In the genomic region with DNA sequence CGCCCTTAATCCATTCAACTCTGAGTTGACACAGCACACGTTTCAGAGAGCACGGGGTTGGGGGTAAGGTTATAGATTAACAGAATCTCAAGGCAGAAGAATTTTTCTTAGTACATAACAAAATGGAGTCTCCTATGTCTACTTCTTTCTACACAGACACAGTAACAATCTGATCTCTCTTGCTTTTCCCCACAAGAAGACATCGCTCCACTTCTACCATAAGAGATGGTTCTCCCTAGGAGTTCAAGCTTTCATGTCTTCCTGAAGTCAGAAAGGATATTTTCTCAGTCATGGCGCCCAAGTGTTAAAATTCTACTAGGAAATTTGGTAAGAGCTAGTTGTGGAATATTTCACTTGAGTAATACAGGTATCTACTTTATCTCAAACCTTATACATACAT, we compare ENCODE assay signal across 6 cellular contexts. TPM values are rescaled to one million over a fixed set of nuclear protein-coding genes. Genes with fewer than 3 reads are reported as not detected.
A peak's percentile ranks its signal among the peaks of the same experiment; 100 is the strongest.
DNase-seq lines count a peak whose midpoint lies in the region; ATAC-seq, FAIRE-seq and TF ChIP-seq lines count a peak whose summit lies in the region.
"Not testable (repeated sequence)": the region's sequence is repeated elsewhere in the genome, so short reads cannot be mapped to it uniquely, and the experiment has no call there.

No MANE protein-coding gene starts in this region.

- not testable (repeated sequence) for H3K27ac ChIP-seq in A549; endodermal cell (ENCODE audit: low read depth, low read length); HepG2 (ENCODE audit: extremely low read length, insufficient read depth, low read length)
- H3K27ac ChIP-seq in GM23338 (ENCODE audit: low read depth) (peak overlapping the region; percentile 24; the same call in 1 of the 2 replicates), HUES48 (ENCODE audit: low read depth, low read length) (peak overlapping the region; percentile 59)

- FAIRE-seq in A549 (lab: Jason Lieb, UNC); HepG2 (lab: Jason Lieb, UNC): not testable (repeated sequence)

- H3K9me3 Mint-ChIP-seq in GM23338: peaks cover 21% of the 10 kb centered on the region
- peaks cover 40% of the 10 kb centered on the region for H3K9me3 Mint-ChIP-seq in endodermal cell
- peaks cover 28% of the 10 kb centered on the region for H3K9me3 Mint-ChIP-seq in progenitor cell of endocrine pancreas (ENCODE audit: low read depth)

- not testable (repeated sequence) for H3K36me3 ChIP-seq in GM23338 (ENCODE audit: insufficient read depth); HUES48 (ENCODE audit: control insufficient read depth, insufficient read depth, low read length); endodermal cell (ENCODE audit: control insufficient read depth, insufficient read depth, low read length); HepG2 (replicated peaks in 1 of 2; ENCODE audit: control insufficient read depth in 1 of 2, insufficient read depth in 2 of 2, low read length in 2 of 2)

- in situ Hi-C loops in HepG2 (cut with HindIII; ENCODE audit: extremely low pct_ligation_motif_present, low pct_unique_long_range_greater_than_20kb): not testable (repeated sequence)

- not testable (repeated sequence) for H3K4me1 Mint-ChIP-seq in GM23338; progenitor cell of endocrine pancreas (ENCODE audit: low read depth)
- peaks cover 11% of the 10 kb centered on the region for H3K4me1 Mint-ChIP-seq in endodermal cell

- not testable (repeated sequence) for H3K9me3 ChIP-seq in A549
- peaks cover 12% of the 10 kb centered on the region for H3K9me3 ChIP-seq in HUES48 (ENCODE audit: control insufficient read depth, insufficient read depth, low read length)
- peaks cover 38% of the 10 kb centered on the region for H3K9me3 ChIP-seq in endodermal cell (ENCODE audit: control insufficient read depth, low read length)
- H3K9me3 ChIP-seq in HepG2 (ENCODE audit: low read length): peaks cover 13% of the 10 kb centered on the region

- 51% methylated on average over 2 of the region's 5 CpGs for WGBS in A549 (ENCODE audit: missing lambda C conversion rate)
- 85% methylated on average over 2 of the region's 5 CpGs; no CpG with 5 or more reads in 1 of the 2 experiments for WGBS in endodermal cell (ENCODE audit: insufficient coverage in 1 of 2, insufficient read length in 1 of 2), 2 experiments
- WGBS in HepG2 (ENCODE audit: low lambda C conversion rate): 21% methylated on average over 3 of the region's 5 CpGs

- H3K36me3 Mint-ChIP-seq in GM23338 (ENCODE audit: low read depth); endodermal cell (ENCODE audit: low read depth); progenitor cell of endocrine pancreas (ENCODE audit: insufficient read depth): not testable (repeated sequence)

- TF ChIP-seq RAD21 in A549 (conservative IDR thresholded peaks at IDR 0.05 in 1 of 2, IDR thresholded peaks at IDR 0.05 in 1 of 2); HepG2 (CRISPR knock-in tag; IDR thresholded peaks at IDR 0.05): not testable (repeated sequence)

- not testable (repeated sequence) for TF ChIP-seq EP300 in A549 (IDR thresholded peaks at IDR 0.05); HepG2 (IDR thresholded peaks at IDR 0.05; ENCODE audit: low read depth in 2 of 2, low read length in 2 of 2); HepG2 (CRISPR knock-in tag; IDR thresholded peaks at IDR 0.05; ENCODE audit: borderline replicate concordance)

- H3K4me3 ChIP-seq in A549; HUES48 (ENCODE audit: low read depth, low read length); HepG2 (replicated peaks in 1 of 3; ENCODE audit: insufficient read depth in 1 of 3, low read depth in 2 of 3, low read length in 3 of 3): not testable (repeated sequence)
- 0 out of 2 replicates have a peak overlapping the region, but pooled peaks have one; percentile 3 for H3K4me3 ChIP-seq in GM23338
- H3K4me3 ChIP-seq in endodermal cell (ENCODE audit: low read length): peak overlapping the region; percentile 37

- not testable (repeated sequence) for ATAC-seq in A549, GM23338, HepG2

- H3K27ac Mint-ChIP-seq in GM23338: not testable (repeated sequence)
- H3K27ac Mint-ChIP-seq in endodermal cell: peak overlapping the region; percentile 82
- peak overlapping the region; percentile 93 for H3K27ac Mint-ChIP-seq in progenitor cell of endocrine pancreas

- H3K4me3 Mint-ChIP-seq in GM23338; endodermal cell; progenitor cell of endocrine pancreas (ENCODE audit: low read depth): not testable (repeated sequence)

- H3K27me3 Mint-ChIP-seq in GM23338 (ENCODE audit: insufficient read depth, low read depth, poor library complexity); endodermal cell (ENCODE audit: insufficient read depth); progenitor cell of endocrine pancreas: not testable (repeated sequence)

- not testable (repeated sequence) for H3K4me2 ChIP-seq in A549
- peak overlapping the region; percentile 63; the same call in 1 of the 2 replicates for H3K4me2 ChIP-seq in GM23338
- H3K4me2 ChIP-seq in HepG2 (ENCODE audit: low read depth, low read length): peak overlapping the region; percentile 25

- not testable (repeated sequence) for BruUV-seq in HepG2 (replicated peaks; lab: Mats Ljungman, UMichigan)

- CTCF ChIA-PET in A549 (lab: Yijun Ruan, JAX): interaction anchor here (1.0 kb wide), 1 partner anchor 195 kb away, joined by 4 read pairs; no protein-coding TSS in a partner anchor
- CTCF ChIA-PET in HepG2 (lab: Yijun Ruan, JAX; ENCODE audit: low intra/inter-chr PET ratio, low total read pairs): not testable (repeated sequence)

- peak overlapping the region; percentile 67; the same call in 1 of the 2 replicates for H2AFZ ChIP-seq in GM23338
- not testable (repeated sequence) for H2AFZ ChIP-seq in HepG2 (ENCODE audit: low read length)

- H3K4me1 ChIP-seq in A549; HUES48 (ENCODE audit: control insufficient read depth, insufficient read depth, low read length); endodermal cell (ENCODE audit: control insufficient read depth, insufficient read depth, low read length): not testable (repeated sequence)
- peaks cover 12% of the 10 kb centered on the region for H3K4me1 ChIP-seq in GM23338 (ENCODE audit: insufficient read depth)
- peaks cover 10% of the 10 kb centered on the region for H3K4me1 ChIP-seq in HepG2 (ENCODE audit: insufficient read depth, low read length)

- POLR2A ChIA-PET in A549 (lab: Yijun Ruan, JAX): not testable (repeated sequence)
- POLR2A ChIA-PET in HepG2 (lab: Yijun Ruan, JAX): interaction anchor here (1.0 to 1.7 kb wide), 2 partner anchors 27 to 33 kb away, joined by 5 to 8 read pairs; partner anchors contain the start of genes CHCHD4 and TMEM43

- not testable (repeated sequence) for TF ChIP-seq POLR2A in A549 (IDR thresholded peaks at IDR 0.05; ENCODE audit: low read length); HepG2 (IDR thresholded peaks at IDR 0.05; ENCODE audit: insufficient read depth in 1 of 2, low read depth in 2 of 2, low read length in 2 of 2)

- H3K9me2 ChIP-seq in GM23338 (ENCODE audit: insufficient read depth): not testable (repeated sequence)

- not testable (repeated sequence) for H4K20me1 ChIP-seq in GM23338 (replicated peaks; ENCODE audit: insufficient read depth); HepG2 (ENCODE audit: insufficient read depth, low read length)

- TF ChIP-seq CTCF in A549 (IDR thresholded peaks at IDR 0.05); GM23338 (conservative IDR thresholded peaks at IDR 0.05; ENCODE audit: low read depth in 2 of 2); endodermal cell (conservative IDR thresholded peaks at IDR 0.05); HepG2 (CRISPR knock-in tag; IDR thresholded peaks at IDR 0.05); progenitor cell of endocrine pancreas (IDR thresholded peaks at IDR 0.05; ENCODE audit: unreplicated experiment): not testable (repeated sequence)

- DNase-seq in A549 (ENCODE audit: low read depth in 1 of 2, low spot score in 1 of 2); endodermal cell; HepG2 (ENCODE audit: low spot score); progenitor cell of endocrine pancreas (ENCODE audit: low spot score, unreplicated experiment): not testable (repeated sequence)
- peak; percentile 2 for DNase-seq in GM23338 (ENCODE audit: low spot score)

- not testable (repeated sequence) for H3K79me2 ChIP-seq in GM23338 (replicated peaks; ENCODE audit: insufficient read depth); HepG2 (ENCODE audit: insufficient read depth, low read length)

- not testable (repeated sequence) for H3K9ac ChIP-seq in HUES48 (ENCODE audit: low read depth, low read length); endodermal cell (ENCODE audit: extremely low read depth, low read length, poor library complexity, severe bottlenecking); HepG2 (ENCODE audit: insufficient read depth, low read depth, low read length)

- intact Hi-C loops in HepG2 (cut with micrococcal nuclease; ENCODE audit: unreplicated experiment): not testable (repeated sequence)

- H3F3A ChIP-seq in GM23338 (replicated peaks; ENCODE audit: low read depth): not testable (repeated sequence)

- H3K27me3 ChIP-seq in GM23338 (ENCODE audit: insufficient read depth); HUES48 (ENCODE audit: control insufficient read depth, insufficient read depth, low read length); endodermal cell (ENCODE audit: control insufficient read depth, insufficient read depth, low read length, poor library complexity, severe bottlenecking): not testable (repeated sequence)
- peaks cover 0 to 10% of the 10 kb centered on the region in 2 experiments; a peak in 2 of 5 replicates for H3K27me3 ChIP-seq in HepG2 (ENCODE audit: control insufficient read depth in 1 of 2, insufficient read depth in 2 of 2, low read length in 2 of 2)

RNA-seq across cellular contexts. Expression of gene CHCHD4, which starts 32.7 kb away (rescaled TPM):
- 41.9 and 48.8 TPM in 2 replicates for polyA plus RNA-seq in A549 (2011; rRNA removed)
- polyA plus RNA-seq in A549 (2012; cell fraction: cytosol; rRNA removed): 26.2 and 26.3 TPM in 2 replicates
- polyA plus RNA-seq in A549 (2012; cell fraction: nucleus; rRNA removed): 5.8 and 9.1 TPM in 2 replicates
- polyA plus RNA-seq in A549 (2017; fragmentation: RNase III; extraction: RNeasy Plus Mini Kit Qiagen cat#74134 plus additional on column Dnase treatment): 35.1 to 37.6 TPM (median 37.3 TPM) in 3 replicates
- 12.5 and 13.3 TPM in 2 replicates for polyA minus RNA-seq in A549 (2011; rRNA and poly(A)+ RNA removed)
- 25.8 and 31.1 TPM in 2 replicates for total RNA-seq in GM23338 (2014; rRNA removed; shearing (Covaris generic))
- polyA plus RNA-seq in GM23338 (2016; fragmentation: Nextera tagmentation; extraction: Ambion mirVana): 39.2 and 41.3 TPM in 2 replicates
- total RNA-seq in endodermal cell: 10 to 100 TPM; 16.2 to 20.5 TPM
- polyA plus RNA-seq in endodermal cell (2013, experiment 1 of 2): 16.4 TPM
- 14.7 TPM for polyA plus RNA-seq in endodermal cell (2013, experiment 2 of 2)
- 24.1 and 32.0 TPM in 2 replicates for total RNA-seq in HepG2 (2016; rRNA removed; fragmentation: Illumina TruSeq; extraction: Trizol)
- 11.2 and 11.5 TPM in 2 replicates for total RNA-seq in HepG2 (2016; cell fraction: cytosol; rRNA removed; fragmentation: Illumina TruSeq; extraction: Trizol; ENCODE audit: low read depth)
- 26.4 and 35.5 TPM in 2 replicates for total RNA-seq in HepG2 (2016; cell fraction: insoluble cytoplasmic fraction; rRNA removed; fragmentation: Illumina TruSeq; extraction: Trizol)
- 22.7 TPM in 2 replicates for total RNA-seq in HepG2 (2016; cell fraction: membrane; rRNA removed; fragmentation: Illumina TruSeq; extraction: Trizol)
- 7.9 and 10.8 TPM in 2 replicates for total RNA-seq in HepG2 (2016; cell fraction: nucleus; rRNA removed; fragmentation: Illumina TruSeq; extraction: Trizol)
- 13.3 and 15.8 TPM in 2 replicates for polyA plus RNA-seq in HepG2 (2011; rRNA removed)
- 12.6 and 17.4 TPM in 2 replicates for polyA plus RNA-seq in HepG2 (2011; cell fraction: cytosol; rRNA removed)
- polyA plus RNA-seq in HepG2 (2011; cell fraction: nucleus; rRNA removed): 4.0 and 4.7 TPM in 2 replicates
- 17.8 and 18.8 TPM in 2 replicates for polyA plus RNA-seq in HepG2 (2012)
- polyA plus RNA-seq in HepG2 (2016; cell fraction: cytosol; fragmentation: Illumina TruSeq; extraction: Trizol; ENCODE audit: low read depth): 9.9 and 12.4 TPM in 2 replicates
- 30.7 and 33.5 TPM in 2 replicates for polyA plus RNA-seq in HepG2 (2016; cell fraction: insoluble cytoplasmic fraction; fragmentation: Illumina TruSeq; extraction: Trizol; ENCODE audit: low read depth)
- 19.0 and 19.4 TPM in 2 replicates for polyA plus RNA-seq in HepG2 (2016; cell fraction: membrane; fragmentation: Illumina TruSeq; extraction: Trizol; ENCODE audit: low read depth)
- polyA plus RNA-seq in HepG2 (2016; cell fraction: nucleus; fragmentation: Illumina TruSeq; extraction: Trizol; ENCODE audit: insufficient read depth, low read depth): 14.4 and 14.5 TPM in 2 replicates
- 7.0 and 13.0 TPM in 2 replicates for polyA minus RNA-seq in HepG2 (2011; rRNA and poly(A)+ RNA removed; ENCODE audit: low replicate concordance)
- polyA minus RNA-seq in HepG2 (2011; cell fraction: cytosol; rRNA and poly(A)+ RNA removed): 7.3 and 8.8 TPM in 2 replicates
- polyA minus RNA-seq in HepG2 (2011; cell fraction: nucleus; rRNA and poly(A)+ RNA removed): 3.0 and 5.8 TPM in 2 replicates
- total RNA-seq in progenitor cell of endocrine pancreas: 10.8 and 12.7 TPM in 2 replicates

RNA-seq across cellular contexts. Expression of gene TMEM43, which starts 32.9 kb away (rescaled TPM):
- polyA plus RNA-seq in A549 (2011; rRNA removed): 75.2 and 79.0 TPM in 2 replicates
- 52.6 and 63.0 TPM in 2 replicates for polyA plus RNA-seq in A549 (2012; cell fraction: cytosol; rRNA removed)
- 95.4 and 111 TPM in 2 replicates for polyA plus RNA-seq in A549 (2012; cell fraction: nucleus; rRNA removed)
- 41.1 to 45.5 TPM (median 42.1 TPM) in 3 replicates for polyA plus RNA-seq in A549 (2017; fragmentation: RNase III; extraction: RNeasy Plus Mini Kit Qiagen cat#74134 plus additional on column Dnase treatment)
- polyA minus RNA-seq in A549 (2011; rRNA and poly(A)+ RNA removed): 57.2 and 66.3 TPM in 2 replicates
- total RNA-seq in GM23338 (2014; rRNA removed; shearing (Covaris generic)): 27.6 and 34.7 TPM in 2 replicates
- 14.8 and 15.9 TPM in 2 replicates for polyA plus RNA-seq in GM23338 (2016; fragmentation: Nextera tagmentation; extraction: Ambion mirVana)
- 10 to 100 TPM; 28.9 to 39.3 TPM for total RNA-seq in endodermal cell
- 45.4 TPM for polyA plus RNA-seq in endodermal cell (2013, experiment 1 of 2)
- polyA plus RNA-seq in endodermal cell (2013, experiment 2 of 2): 44.9 TPM
- 25.9 and 50.5 TPM in 2 replicates for total RNA-seq in HepG2 (2016; rRNA removed; fragmentation: Illumina TruSeq; extraction: Trizol)
- total RNA-seq in HepG2 (2016; cell fraction: cytosol; rRNA removed; fragmentation: Illumina TruSeq; extraction: Trizol; ENCODE audit: low read depth): 3.9 and 4.2 TPM in 2 replicates
- total RNA-seq in HepG2 (2016; cell fraction: insoluble cytoplasmic fraction; rRNA removed; fragmentation: Illumina TruSeq; extraction: Trizol): 26.3 and 51.3 TPM in 2 replicates
- 14.0 TPM in 2 replicates for total RNA-seq in HepG2 (2016; cell fraction: membrane; rRNA removed; fragmentation: Illumina TruSeq; extraction: Trizol)
- 52.0 and 59.4 TPM in 2 replicates for total RNA-seq in HepG2 (2016; cell fraction: nucleus; rRNA removed; fragmentation: Illumina TruSeq; extraction: Trizol)
- polyA plus RNA-seq in HepG2 (2011; rRNA removed): 48.9 and 57.4 TPM in 2 replicates
- 50.3 and 50.5 TPM in 2 replicates for polyA plus RNA-seq in HepG2 (2011; cell fraction: cytosol; rRNA removed)
- 72.5 and 76.8 TPM in 2 replicates for polyA plus RNA-seq in HepG2 (2011; cell fraction: nucleus; rRNA removed)
- 33.1 and 37.6 TPM in 2 replicates for polyA plus RNA-seq in HepG2 (2012)
- polyA plus RNA-seq in HepG2 (2016; cell fraction: cytosol; fragmentation: Illumina TruSeq; extraction: Trizol; ENCODE audit: low read depth): 3.5 and 3.6 TPM in 2 replicates
- polyA plus RNA-seq in HepG2 (2016; cell fraction: insoluble cytoplasmic fraction; fragmentation: Illumina TruSeq; extraction: Trizol; ENCODE audit: low read depth): 24.2 and 24.5 TPM in 2 replicates
- polyA plus RNA-seq in HepG2 (2016; cell fraction: membrane; fragmentation: Illumina TruSeq; extraction: Trizol; ENCODE audit: low read depth): 8.3 and 8.4 TPM in 2 replicates
- 80.8 and 88.2 TPM in 2 replicates for polyA plus RNA-seq in HepG2 (2016; cell fraction: nucleus; fragmentation: Illumina TruSeq; extraction: Trizol; ENCODE audit: insufficient read depth, low read depth)
- 77.4 and 114 TPM in 2 replicates for polyA minus RNA-seq in HepG2 (2011; rRNA and poly(A)+ RNA removed; ENCODE audit: low replicate concordance)
- polyA minus RNA-seq in HepG2 (2011; cell fraction: cytosol; rRNA and poly(A)+ RNA removed): 30.1 and 30.2 TPM in 2 replicates
- 31.3 and 32.3 TPM in 2 replicates for polyA minus RNA-seq in HepG2 (2011; cell fraction: nucleus; rRNA and poly(A)+ RNA removed)
- total RNA-seq in progenitor cell of endocrine pancreas: 38.2 and 40.0 TPM in 2 replicates
